In genomic region chr9:93698140-93698908, GRCh38 we compare ENCODE assay signal across 9 cellular contexts.
"Had no signal": no experiment of that assay in that cellular context is flagged by ENCODE, and none has a peak within 500 bp of the region (broad histone marks: within the 10 kb centered on the region; RNA-seq: fewer than 3 reads in every experiment).

No MANE protein-coding gene starts in this region.

- ATAC-seq: psoas muscle; stimulated activated effector memory CD8-positive, alpha-beta T cell treated with anti-CD3 and anti-CD28 coated beads, Interleukin-12 subunit alpha, Interleukin-12 subunit beta, amount 100 ng/mL, for 72 hours had no signal

- H3K4me1 ChIP-seq: esophagus muscularis mucosa, psoas muscle, sigmoid colon had no signal

- DNase-seq: activated naive CD4-positive, alpha-beta T cell treated with anti-CD3 and anti-CD28 coated beads, Interleukin-2, amount 10 ng/mL, durations not matched to agents 7 days and 5 days; activated T-cell treated with anti-CD3 and anti-CD28 coated beads, Interleukin-2, amount 50 U/mL, for 1 hour; kidney glomerular epithelial cell; occipital lobe; psoas muscle; sigmoid colon; stimulated activated CD4-positive, alpha-beta T cell treated with anti-CD3 and anti-CD28 coated beads, Interleukin-2, amount 100 ng/mL, for 24 hours had no signal

- H3K36me3 ChIP-seq: esophagus muscularis mucosa, sigmoid colon had no signal

- H3K27ac ChIP-seq: esophagus muscularis mucosa, psoas muscle, sigmoid colon had no signal

- H3K27me3 ChIP-seq: esophagus muscularis mucosa, sigmoid colon had no signal

- H3K4me3 ChIP-seq: esophagus muscularis mucosa, psoas muscle, sigmoid colon had no signal
